25 cellular contexts compared by ENCODE assay signal in the genomic region with DNA sequence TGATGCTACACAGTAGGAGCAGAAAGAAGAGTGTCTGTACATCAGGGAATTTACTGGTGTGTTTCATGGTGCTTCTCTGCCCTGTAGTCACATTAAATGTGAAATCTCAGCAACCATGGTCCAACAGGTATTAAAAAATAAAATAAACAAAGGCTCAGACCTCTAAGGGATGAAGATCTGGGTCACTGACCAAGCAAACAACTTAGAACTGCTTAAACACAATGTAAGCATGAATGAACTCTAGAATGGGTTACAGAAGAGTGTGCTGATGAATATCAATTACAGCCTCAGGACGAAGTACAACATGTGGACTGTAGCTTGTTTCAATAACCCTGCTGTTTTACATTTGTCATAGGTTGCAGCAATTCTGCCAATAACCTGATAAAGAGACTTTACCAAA. TPM values are rescaled to one million over a fixed set of nuclear protein-coding genes. Genes with fewer than 3 reads are reported as not detected.
"Had no signal": no experiment of that assay in that cellular context is flagged by ENCODE, and none has a peak within 500 bp of the region (broad histone marks: within the 10 kb centered on the region; RNA-seq: fewer than 3 reads in every experiment).

No MANE protein-coding gene starts in this region.

- ATAC-seq: esophagus mucosa; heart left ventricle; left cardiac atrium; mucosa of descending colon; naive thymus-derived CD8-positive, alpha-beta T cell; stimulated activated naive B cell treated with anti-CD40 and anti-IgM and Interleukin-4, amounts not matched to agents 10 μg/mL and 1 μg/mL and 100 μg/mL, for 72 hours; stimulated activated naive CD8-positive, alpha-beta T cell treated with anti-CD3 and anti-CD28 coated beads, Interleukin-15, amount 100 ng/mL, for 72 hours had no signal

- H3K36me3 ChIP-seq: heart left ventricle, neutrophil, right atrium auricular region, sigmoid colon, transverse colon had no signal

- H3K9me3 ChIP-seq: heart left ventricle, mucosa of descending colon, neutrophil, right atrium auricular region, sigmoid colon, testis, transverse colon had no signal

- H3K4me1 ChIP-seq: heart left ventricle, right atrium auricular region, sigmoid colon, testis, transverse colon had no signal

- H3K4me3 ChIP-seq: heart left ventricle, mucosa of descending colon, right atrium auricular region, sigmoid colon, skin epidermis, testis, transverse colon had no signal

- DNase-seq: effector memory CD4-positive, alpha-beta T cell; heart left ventricle; hippocampal formation; islet precursor cell; left cardiac atrium; mucosa of descending colon; naive thymus-derived CD8-positive, alpha-beta T cell; posterior cingulate gyrus; sigmoid colon; stimulated activated CD4-positive, alpha-beta T cell treated with anti-CD3 and anti-CD28 coated beads, Interleukin-2, amount 100 ng/mL, for 24 hours; stimulated activated CD4-positive, alpha-beta T cell treated with anti-CD3 and anti-CD28 coated beads, Interleukin-4, amount 100 ng/mL, for 4 hours; stimulated activated naive B cell treated with anti-CD40 and anti-IgM and Interleukin-4, amounts not matched to agents 10 μg/mL and 1 μg/mL and 100 μg/mL, for 72 hours; stimulated activated naive CD8-positive, alpha-beta T cell treated with anti-CD3 and anti-CD28 coated beads, Interleukin-15, amount 100 ng/mL, for 72 hours; testis; transverse colon had no signal

- FAIRE-seq: endometrium had no signal

- H3K27me3 ChIP-seq: neutrophil, right atrium auricular region, sigmoid colon, testis, transverse colon had no signal

- H3K27ac ChIP-seq: heart left ventricle, neutrophil, right atrium auricular region, sigmoid colon, skin epidermis, testis, transverse colon had no signal

RNA-seq across cellular contexts. Expression of gene SLC35F4, which starts 47.4 kb away (rescaled TPM):
- total RNA-seq: esophagus mucosa; fibroblast of lung; glomerular endothelial cell; heart left ventricle; left cardiac atrium; mucosa of descending colon; naive thymus-derived CD8-positive, alpha-beta T cell; osteocyte; pulmonary artery endothelial cell; right atrium auricular region; sigmoid colon; subcutaneous adipose tissue; transverse colon had no signal
